8 cellular contexts compared by ENCODE assay signal in the genomic region with DNA sequence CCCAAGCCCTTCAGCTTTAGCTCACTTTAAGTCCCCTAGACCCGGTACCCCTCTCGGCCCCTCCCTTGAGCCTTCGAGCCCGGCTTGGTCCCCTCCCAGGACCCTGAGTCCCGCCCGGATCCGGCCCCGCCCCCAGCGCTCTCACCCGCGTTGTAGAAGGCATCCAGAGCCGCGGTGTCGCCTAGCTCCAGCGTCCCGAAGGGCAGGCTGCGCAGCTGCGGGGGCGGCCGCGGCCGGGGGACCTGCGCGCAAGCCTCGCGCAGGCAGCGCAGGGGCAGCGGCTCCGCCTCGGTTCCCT. TPM values are rescaled to one million over a fixed set of nuclear protein-coding genes. Genes with fewer than 3 reads are reported as not detected.
DNase-seq lines count a peak whose midpoint lies in the region; ATAC-seq and TF ChIP-seq lines count a peak whose summit lies in the region.

No MANE protein-coding gene starts in this region.

- peaks cover 55% of the 10 kb centered on the region for H3K4me1 Mint-ChIP-seq in activated CD8-positive, alpha-beta T cell treated with anti-CD3 and anti-CD28 coated beads, Interleukin-2, amount 10 ng/mL, durations not matched to agents 7 days and 5 days (ENCODE audit: low read depth)

- peak overlapping the region; percentile 63 for H3K4me3 ChIP-seq in lung

- POLR2A ChIA-PET in activated CD8-positive, alpha-beta T cell treated with anti-CD3 and anti-CD28 coated beads, Interleukin-2, amount 10 ng/mL, durations not matched to agents 7 days and 5 days (lab: Charles Lee): interaction anchor here (0.8 to 2.0 kb wide), 9 partner anchors 9 to 231 kb away, joined by 3 to 18 read pairs (median 4); partner anchors contain the start of gene SYTL1

- H3K4me3 Mint-ChIP-seq in activated CD8-positive, alpha-beta T cell treated with anti-CD3 and anti-CD28 coated beads, Interleukin-2, amount 10 ng/mL, durations not matched to agents 7 days and 5 days: peak overlapping the region; percentile 84

- no peaks in the 10 kb centered on the region for H3K9me3 ChIP-seq in lung (ENCODE audit: control insufficient read depth in 2 of 2, insufficient read depth in 1 of 2, low read length in 1 of 2)

- H3K9me3 Mint-ChIP-seq in activated CD8-positive, alpha-beta T cell treated with anti-CD3 and anti-CD28 coated beads, Interleukin-2, amount 10 ng/mL, durations not matched to agents 7 days and 5 days (ENCODE audit: insufficient read depth): no peaks in the 10 kb centered on the region

- no peak for TF ChIP-seq CTCF in lung (IDR thresholded peaks at IDR 0.05; ENCODE audit: control extremely low read depth, extremely low read depth)

- no peaks in the 10 kb centered on the region for H3K27me3 Mint-ChIP-seq in activated CD8-positive, alpha-beta T cell treated with anti-CD3 and anti-CD28 coated beads, Interleukin-2, amount 10 ng/mL, durations not matched to agents 7 days and 5 days (ENCODE audit: low read depth)

- H3K27me3 ChIP-seq in lung (ENCODE audit: control insufficient read depth, insufficient read depth): no peaks in the 10 kb centered on the region

- H3K27ac Mint-ChIP-seq in activated CD8-positive, alpha-beta T cell treated with anti-CD3 and anti-CD28 coated beads, Interleukin-2, amount 10 ng/mL, durations not matched to agents 7 days and 5 days: peak overlapping the region; percentile 84

- 0% methylated on average over 30 of the region's 30 CpGs for WGBS in lung, 2 donors

- peak overlapping the region; percentile 92 to 98 for H3K27ac ChIP-seq in lung (ENCODE audit: low read depth in 1 of 2, low read length in 1 of 2)

- H3K36me3 Mint-ChIP-seq in activated CD8-positive, alpha-beta T cell treated with anti-CD3 and anti-CD28 coated beads, Interleukin-2, amount 10 ng/mL, durations not matched to agents 7 days and 5 days (ENCODE audit: low read depth): no peaks in the 10 kb centered on the region

- peaks cover 4 to 37% of the 10 kb centered on the region in 2 donors for H3K36me3 ChIP-seq in lung (ENCODE audit: control insufficient read depth in 2 of 2, insufficient read depth in 2 of 2, low read length in 2 of 2)

- CTCF ChIA-PET in activated CD8-positive, alpha-beta T cell treated with anti-CD3 and anti-CD28 coated beads, Interleukin-2, amount 10 ng/mL, durations not matched to agents 7 days and 5 days (lab: Charles Lee): interaction anchor here (0.7 to 3.6 kb wide), 25 partner anchors 9 to 297 kb away, joined by 3 to 58 read pairs (median 5); partner anchors contain the start of genes AHDC1 and SYTL1

- H3K4me1 ChIP-seq in lung (ENCODE audit: control insufficient read depth in 2 of 2, insufficient read depth in 2 of 2, low read length in 2 of 2): peaks cover 0 to 16% of the 10 kb centered on the region in 2 donors

- peak; percentile 84 for DNase-seq in DMS79 treated with DMSO at 0.1 percent for 48 hours (lab: John Stamatoyannopoulos, UW)
- peak; percentile 70 to 76 for DNase-seq in NCI-H524 (lab: John Stamatoyannopoulos, UW)
- peak; percentile 84 for DNase-seq in activated CD8-positive, alpha-beta T cell treated with anti-CD3 and anti-CD28 coated beads, Interleukin-2, amount 10 ng/mL, durations not matched to agents 7 days and 5 days
- DNase-seq in effector CD4-positive, alpha-beta T cell: peak; percentile 62
- DNase-seq in lung (ENCODE audit: low spot score): peak; percentile 92
- peak in 2 of 3 experiments; percentile 55 to 86 for DNase-seq in stimulated activated CD4-positive, alpha-beta T cell treated with anti-CD3 and anti-CD28 coated beads, TNF-alpha, amount 100 ng/mL, for 24 hours (ENCODE audit: low read depth in 3 of 3)

- ATAC-seq in HG02852 (IDR thresholded peaks at IDR 0.05; ENCODE audit: unreplicated experiment) (peak; percentile 42), lung (ENCODE audit: insufficient read depth, low FRiP score) (peak; percentile 73), GM18858 (IDR thresholded peaks at IDR 0.05; ENCODE audit: unreplicated experiment) (no peak)
- ATAC-seq in activated CD8-positive, alpha-beta T cell treated with anti-CD3 and anti-CD28 coated beads, Interleukin-2, amount 10 ng/mL, durations not matched to agents 7 days and 5 days: peak; percentile 75

RNA-seq across cellular contexts. Expression of gene MAP3K6, which starts 0.7 kb away (rescaled TPM):
- 10 to 100 TPM in 1 of 2 experiments, 1 to 10 TPM in 1; 7.8 to 12.3 TPM for total RNA-seq in activated CD8-positive, alpha-beta T cell treated with anti-CD3 and anti-CD28 coated beads, Interleukin-2, amount 10 ng/mL, durations not matched to agents 7 days and 5 days
- total RNA-seq in lung: 10 to 100 TPM; 17.0 to 96.6 TPM
- polyA plus RNA-seq in lung: 10 to 100 TPM; 53.1 to 72.5 TPM

RNA-seq across cellular contexts. Expression of gene FCN3, which starts 8.6 kb away (rescaled TPM):
- not detected for total RNA-seq in activated CD8-positive, alpha-beta T cell treated with anti-CD3 and anti-CD28 coated beads, Interleukin-2, amount 10 ng/mL, durations not matched to agents 7 days and 5 days
- total RNA-seq in lung: 100 to 1,000 TPM in 1 of 2 donors, 10 to 100 TPM in 1; 36.6 to 611 TPM
- 100 to 1,000 TPM; 452 to 489 TPM for polyA plus RNA-seq in lung

RNA-seq across cellular contexts. Expression of gene CD164L2, which starts 17.1 kb away (rescaled TPM):
- total RNA-seq in activated CD8-positive, alpha-beta T cell treated with anti-CD3 and anti-CD28 coated beads, Interleukin-2, amount 10 ng/mL, durations not matched to agents 7 days and 5 days: not detected
- 10 to 100 TPM in 1 of 2 donors, 1 to 10 TPM in 1; 6.3 to 19.8 TPM for total RNA-seq in lung
- 10 to 100 TPM in 1 of 2 donors, 1 to 10 TPM in 1; 6.8 to 11.0 TPM for polyA plus RNA-seq in lung

RNA-seq across cellular contexts. Expression of gene SYTL1, which starts 24.2 kb away (rescaled TPM):
- total RNA-seq in activated CD8-positive, alpha-beta T cell treated with anti-CD3 and anti-CD28 coated beads, Interleukin-2, amount 10 ng/mL, durations not matched to agents 7 days and 5 days: 10 to 100 TPM; 81.0 to 83.1 TPM
- 10 to 100 TPM; 10.5 to 58.0 TPM for total RNA-seq in lung
- 10 to 100 TPM; 27.7 to 41.6 TPM for polyA plus RNA-seq in lung

RNA-seq across cellular contexts. Expression of gene GPR3, which starts 26.4 kb away (rescaled TPM):
- total RNA-seq in activated CD8-positive, alpha-beta T cell treated with anti-CD3 and anti-CD28 coated beads, Interleukin-2, amount 10 ng/mL, durations not matched to agents 7 days and 5 days: under 1 TPM; 0.47 to 0.66 TPM
- total RNA-seq in lung: under 1 TPM; 0.51 to 0.58 TPM
- polyA plus RNA-seq in lung: 1 to 10 TPM; 1.3 to 1.8 TPM

Comparison
In these comparisons a context has a peak if more than half of its experiments do, and no peak if none do; other contexts are left out.
1. RNA of gene FCN3, which starts 8.6 kb away (total RNA-seq): 36.6 to 611 TPM in lung; not detected in activated CD8-positive, alpha-beta T cell treated with anti-CD3 and anti-CD28 coated beads, Interleukin-2, amount 10 ng/mL, durations not matched to agents 7 days and 5 days; every median in the first group is over 10 times any median in the second.
2. RNA of gene CD164L2, which starts 17.1 kb away (total RNA-seq): 6.3 to 19.8 TPM in lung; not detected in activated CD8-positive, alpha-beta T cell treated with anti-CD3 and anti-CD28 coated beads, Interleukin-2, amount 10 ng/mL, durations not matched to agents 7 days and 5 days; every median in the first group is over 4 times any median in the second.
3. Peak in every context shown above with its lines, with median percentiles within 50 percentile points of each other: DNase-seq.